9 cellular contexts compared by ENCODE assay signal in the genomic region with DNA sequence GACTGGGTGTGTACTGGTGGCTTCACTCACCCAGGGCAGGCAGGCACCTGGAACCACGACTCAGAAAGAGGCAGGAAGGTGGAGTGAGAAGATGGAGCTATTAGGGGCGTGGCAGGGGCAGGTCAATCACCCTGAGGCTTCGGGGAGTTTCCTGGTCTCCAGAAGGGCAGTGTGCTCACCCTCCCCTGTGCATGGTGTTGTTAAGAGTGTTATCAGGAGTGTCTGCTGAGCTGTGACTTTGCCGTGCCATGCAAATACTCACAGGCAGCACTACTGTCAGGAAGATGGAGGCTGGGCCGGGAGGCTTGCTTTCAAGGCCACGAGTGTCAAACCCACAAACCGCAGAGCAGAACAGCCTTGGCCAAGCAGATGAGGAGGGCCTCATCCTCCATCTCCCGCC. TPM values are rescaled to one million over a fixed set of nuclear protein-coding genes. Genes with fewer than 3 reads are reported as not detected.
"Had no signal": no experiment of that assay in that cellular context is flagged by ENCODE, and none has a peak within 500 bp of the region (broad histone marks: within the 10 kb centered on the region; RNA-seq: fewer than 3 reads in every experiment).

No MANE protein-coding gene starts in this region.

RNA-seq across cellular contexts. Expression of gene DNMT3L, which starts 43.2 kb away (rescaled TPM):
- total RNA-seq: activated CD4-positive, alpha-beta memory T cell treated with anti-CD3 and anti-CD28 coated beads, Interleukin-2, amount 10 ng/mL, durations not matched to agents 7 days and 5 days; activated naive CD8-positive, alpha-beta T cell treated with anti-CD3 and anti-CD28 coated beads for 36 hours; activated T-cell treated with anti-CD3 and anti-CD28 coated beads, Interleukin-2, amount 50 U/mL, for 72 hours; activated T-helper 17 cell treated with anti-CD3 and anti-CD28 coated beads, Interleukin-2, amount 50 U/mL, for 72 hours; aorta; chondrocyte; M059J; PC-9; Right ventricle myocardium superior had no signal
- polyA plus RNA-seq: aorta had no signal
